In genomic region chr12:89354630-89354931, GRCh38 we compare ENCODE assay signal across 8 cellular contexts. TPM values are rescaled to one million over a fixed set of nuclear protein-coding genes. Genes with fewer than 3 reads are reported as not detected.
DNase-seq lines count a peak whose midpoint lies in the region; ATAC-seq and TF ChIP-seq lines count a peak whose summit lies in the region.

No MANE protein-coding gene starts in this region.

- peak overlapping the region; percentile 88 for H3K4me3 ChIP-seq in AG04449 (ENCODE audit: low read depth, low read length)
- H3K4me3 ChIP-seq in iPS-18c (ENCODE audit: insufficient read depth, low read depth, low read length): peak overlapping the region; percentile 57
- H3K4me3 ChIP-seq in stomach smooth muscle (ENCODE audit: low read length in 2 of 2): peak overlapping the region; percentile 88 to 95

- peaks cover 40% of the 10 kb centered on the region for H3K4me1 ChIP-seq in stomach smooth muscle (ENCODE audit: control insufficient read depth, insufficient read depth, low read length)

- CTCF ChIA-PET in AG04449 (lab: Yijun Ruan, JAX): interaction anchor here (1.1 to 8.7 kb wide), 4 partner anchors 17 to 291 kb away, joined by 3 to 56 read pairs (median 4); partner anchors contain the start of gene GALNT4
- CTCF ChIA-PET in activated CD4-positive, alpha-beta memory T cell treated with anti-CD3 and anti-CD28 coated beads, Interleukin-2, amount 10 ng/mL, durations not matched to agents 7 days and 5 days (lab: Charles Lee): interaction anchor here (1.0 to 9.8 kb wide), 12 partner anchors 20 to 335 kb away, joined by 3 to 92 read pairs (median 6); partner anchors contain the start of gene GALNT4

- peak overlapping the region; percentile 86 to 88 for H3K9ac ChIP-seq in stomach smooth muscle (ENCODE audit: low read length in 2 of 2)

- no peak for DNase-seq in AG04449 (ENCODE audit: low read depth, low spot score)
- DNase-seq in GM20000 (ENCODE audit: low spot score): peak; percentile 42
- DNase-seq in activated CD4-positive, alpha-beta memory T cell treated with anti-CD3 and anti-CD28 coated beads, Interleukin-2, amount 10 ng/mL, durations not matched to agents 7 days and 5 days: no peak
- DNase-seq in putamen (ENCODE audit: low spot score): no peak

- peak overlapping the region; percentile 98 for H3K27ac ChIP-seq in stomach smooth muscle (ENCODE audit: low read length)

- peaks cover 23% of the 10 kb centered on the region for H3K36me3 Mint-ChIP-seq in activated CD4-positive, alpha-beta memory T cell treated with anti-CD3 and anti-CD28 coated beads, Interleukin-2, amount 10 ng/mL, durations not matched to agents 7 days and 5 days (ENCODE audit: low read depth)

- no peaks in the 10 kb centered on the region for H3K27me3 ChIP-seq in stomach smooth muscle (ENCODE audit: control insufficient read depth in 1 of 2, insufficient read depth in 2 of 2, low read length in 2 of 2)

- H3K27me3 Mint-ChIP-seq in activated CD4-positive, alpha-beta memory T cell treated with anti-CD3 and anti-CD28 coated beads, Interleukin-2, amount 10 ng/mL, durations not matched to agents 7 days and 5 days: no peaks in the 10 kb centered on the region

- H3K4me3 Mint-ChIP-seq in activated CD4-positive, alpha-beta memory T cell treated with anti-CD3 and anti-CD28 coated beads, Interleukin-2, amount 10 ng/mL, durations not matched to agents 7 days and 5 days: peak overlapping the region; percentile 98

- no peaks in the 10 kb centered on the region for H3K9me3 Mint-ChIP-seq in activated CD4-positive, alpha-beta memory T cell treated with anti-CD3 and anti-CD28 coated beads, Interleukin-2, amount 10 ng/mL, durations not matched to agents 7 days and 5 days

- H3K27ac Mint-ChIP-seq in activated CD4-positive, alpha-beta memory T cell treated with anti-CD3 and anti-CD28 coated beads, Interleukin-2, amount 10 ng/mL, durations not matched to agents 7 days and 5 days: peak overlapping the region; percentile 93

- TF ChIP-seq CTCF in AG04449 (IDR thresholded peaks at IDR 0.05; ENCODE audit: insufficient read depth, low read length, missing control alignments) (no peak), GM20000 (IDR thresholded peaks at IDR 0.05; ENCODE audit: extremely low read depth, missing control alignments) (no peak)

- H3K4me1 Mint-ChIP-seq in activated CD4-positive, alpha-beta memory T cell treated with anti-CD3 and anti-CD28 coated beads, Interleukin-2, amount 10 ng/mL, durations not matched to agents 7 days and 5 days: peaks cover 28% of the 10 kb centered on the region

- H3K9me3 ChIP-seq in iPS-18c (ENCODE audit: control insufficient read depth, insufficient read depth, low read length) (no peaks in the 10 kb centered on the region), stomach smooth muscle (ENCODE audit: control insufficient read depth in 2 of 2, low read length in 2 of 2) (no peaks in the 10 kb centered on the region)

- ATAC-seq in GM18907 (IDR thresholded peaks at IDR 0.05; ENCODE audit: unreplicated experiment): no peak
- no peak for ATAC-seq in GM21825 (IDR thresholded peaks at IDR 0.05; ENCODE audit: unreplicated experiment)

- peaks cover 0 to 2% of the 10 kb centered on the region in 2 donors for H3K36me3 ChIP-seq in stomach smooth muscle (ENCODE audit: control insufficient read depth in 2 of 2, insufficient read depth in 2 of 2, low read length in 2 of 2)

- POLR2A ChIA-PET in AG04449 (lab: Yijun Ruan, JAX): interaction anchor here (0.9 to 3.2 kb wide), 4 partner anchors 17 to 294 kb away, joined by 3 to 10 read pairs (median 4); no protein-coding TSS in a partner anchor
- POLR2A ChIA-PET in activated CD4-positive, alpha-beta memory T cell treated with anti-CD3 and anti-CD28 coated beads, Interleukin-2, amount 10 ng/mL, durations not matched to agents 7 days and 5 days (lab: Charles Lee): interaction anchor here (0.6 to 10.5 kb wide), 24 partner anchors 8 to 354 kb away, joined by 3 to 293 read pairs (median 22); partner anchors contain the start of genes ATP2B1, GALNT4 and POC1B

RNA-seq across cellular contexts. Expression of gene DUSP6, which starts 2.3 kb away (rescaled TPM):
- 100 to 1,000 TPM; 170 to 171 TPM for total RNA-seq in activated CD4-positive, alpha-beta memory T cell treated with anti-CD3 and anti-CD28 coated beads, Interleukin-2, amount 10 ng/mL, durations not matched to agents 7 days and 5 days
